In genomic region chr9:137606005-137606601, GRCh38 we compare ENCODE assay signal across 1 cellular context.
TF ChIP-seq lines count a peak whose summit lies in the region.

No MANE protein-coding gene starts in this region.

TF ChIP-seq in K562, 482 proteins besides CTCF, POLR2A, EP300 and RAD21:
- peak; percentile 44; the same call in 1 of the 2 replicates for TF ChIP-seq ELF1 (tag; IDR thresholded peaks at IDR 0.05)
- no peak for TF ChIP-seq ZNF384 (IDR thresholded peaks at IDR 0.05; ENCODE audit: low read depth, low read length)
- TF ChIP-seq CBX1 (IDR thresholded peaks at IDR 0.05; ENCODE audit: low read depth): peak; percentile 6; the same call in 1 of the 2 replicates
- TF ChIP-seq ZBTB7A (IDR thresholded peaks at IDR 0.05; ENCODE audit: borderline replicate concordance, control insufficient read depth, low read depth, low read length): peak; percentile 47; the same call in 1 of the 2 replicates
- no peak for TF ChIP-seq SPI1 (IDR thresholded peaks at IDR 0.05; ENCODE audit: borderline replicate concordance, low read depth, low read length)
- no peak for TF ChIP-seq TEAD2 (tag; IDR thresholded peaks at IDR 0.05)
- no peak for TF ChIP-seq PHB2 (IDR thresholded peaks at IDR 0.05; ENCODE audit: low read depth)
- TF ChIP-seq CXXC5 (CRISPR knock-in tag; IDR thresholded peaks at IDR 0.05): 0 out of 2 replicates have a peak, but pooled peaks have one; percentile 41
- no peak for TF ChIP-seq CBFA2T2 (conservative IDR thresholded peaks at IDR 0.05)
- TF ChIP-seq TAL1 (IDR thresholded peaks at IDR 0.05): no peak
- TF ChIP-seq, protein P1, sequence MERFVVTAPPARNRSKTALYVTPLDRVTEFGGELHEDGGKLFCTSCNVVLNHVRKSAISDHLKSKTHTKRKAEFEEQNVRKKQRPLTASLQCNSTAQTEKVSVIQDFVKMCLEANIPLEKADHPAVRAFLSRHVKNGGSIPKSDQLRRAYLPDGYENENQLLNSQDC (CRISPR knock-in tag; IDR thresholded peaks at IDR 0.05): no peak
- TF ChIP-seq SIN3A (IDR thresholded peaks at IDR 0.05; ENCODE audit: borderline replicate concordance in 2 of 2, control insufficient read depth in 1 of 2, low read depth in 2 of 2, low read length in 2 of 2): no peak
- TF ChIP-seq RBM15 (IDR thresholded peaks at IDR 0.05; ENCODE audit: insufficient read depth, low read length): no peak
- TF ChIP-seq, protein P2, sequence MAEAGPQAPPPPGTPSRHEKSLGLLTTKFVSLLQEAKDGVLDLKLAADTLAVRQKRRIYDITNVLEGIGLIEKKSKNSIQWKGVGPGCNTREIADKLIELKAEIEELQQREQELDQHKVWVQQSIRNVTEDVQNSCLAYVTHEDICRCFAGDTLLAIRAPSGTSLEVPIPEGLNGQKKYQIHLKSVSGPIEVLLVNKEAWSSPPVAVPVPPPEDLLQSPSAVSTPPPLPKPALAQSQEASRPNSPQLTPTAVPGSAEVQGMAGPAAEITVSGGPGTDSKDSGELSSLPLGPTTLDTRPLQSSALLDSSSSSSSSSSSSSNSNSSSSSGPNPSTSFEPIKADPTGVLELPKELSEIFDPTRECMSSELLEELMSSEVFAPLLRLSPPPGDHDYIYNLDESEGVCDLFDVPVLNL (CRISPR knock-in tag; IDR thresholded peaks at IDR 0.05; ENCODE audit: low read depth): no peak
- TF ChIP-seq, protein P3, sequence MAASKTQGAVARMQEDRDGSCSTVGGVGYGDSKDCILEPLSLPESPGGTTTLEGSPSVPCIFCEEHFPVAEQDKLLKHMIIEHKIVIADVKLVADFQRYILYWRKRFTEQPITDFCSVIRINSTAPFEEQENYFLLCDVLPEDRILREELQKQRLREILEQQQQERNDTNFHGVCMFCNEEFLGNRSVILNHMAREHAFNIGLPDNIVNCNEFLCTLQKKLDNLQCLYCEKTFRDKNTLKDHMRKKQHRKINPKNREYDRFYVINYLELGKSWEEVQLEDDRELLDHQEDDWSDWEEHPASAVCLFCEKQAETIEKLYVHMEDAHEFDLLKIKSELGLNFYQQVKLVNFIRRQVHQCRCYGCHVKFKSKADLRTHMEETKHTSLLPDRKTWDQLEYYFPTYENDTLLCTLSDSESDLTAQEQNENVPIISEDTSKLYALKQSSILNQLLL (CRISPR knock-in tag; IDR thresholded peaks at IDR 0.05; ENCODE audit: borderline replicate concordance): no peak
- no peak for TF ChIP-seq MCM5 (IDR thresholded peaks at IDR 0.05; ENCODE audit: low read depth)
- TF ChIP-seq CREBBP (IDR thresholded peaks at IDR 0.05; ENCODE audit: low read depth, low read length): no peak
- 0 out of 4 replicates have a peak, but pooled peaks of 1 of the 2 experiments have one; percentile 15 for TF ChIP-seq ZNF639 (CRISPR knock-in tag; conservative IDR thresholded peaks at IDR 0.05 in 1 of 2, IDR thresholded peaks at IDR 0.05 in 1 of 2)
- TF ChIP-seq, protein P4, sequence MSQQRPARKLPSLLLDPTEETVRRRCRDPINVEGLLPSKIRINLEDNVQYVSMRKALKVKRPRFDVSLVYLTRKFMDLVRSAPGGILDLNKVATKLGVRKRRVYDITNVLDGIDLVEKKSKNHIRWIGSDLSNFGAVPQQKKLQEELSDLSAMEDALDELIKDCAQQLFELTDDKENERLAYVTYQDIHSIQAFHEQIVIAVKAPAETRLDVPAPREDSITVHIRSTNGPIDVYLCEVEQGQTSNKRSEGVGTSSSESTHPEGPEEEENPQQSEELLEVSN (IDR thresholded peaks at IDR 0.05; ENCODE audit: borderline replicate concordance in 1 of 2, extremely low read depth in 1 of 2, insufficient read depth in 1 of 2, insufficient read length in 1 of 2, low read depth in 1 of 2, low read length in 1 of 2, poor library complexity in 1 of 2, severe bottlenecking in 1 of 2): peak in 1 of 2 experiments; percentile 43
- TF ChIP-seq GTF2E2 (tag; IDR thresholded peaks at IDR 0.05): 0 out of 2 replicates have a peak, but pooled peaks have one; percentile 45
- TF ChIP-seq ELF2 (CRISPR knock-in tag; IDR thresholded peaks at IDR 0.05): 0 out of 2 replicates have a peak, but pooled peaks have one; percentile 1
- TF ChIP-seq RBFOX2 (IDR thresholded peaks at IDR 0.05; ENCODE audit: low read depth, low read length): peak; percentile 6
- no peak for TF ChIP-seq NR2C2 (CRISPR knock-in tag; IDR thresholded peaks at IDR 0.05)
- TF ChIP-seq NR2C2 (tag; IDR thresholded peaks at IDR 0.05): 0 out of 2 replicates have a peak, but pooled peaks have one; percentile 15
- no peak for TF ChIP-seq SMARCC2 (IDR thresholded peaks at IDR 0.05; ENCODE audit: low read depth)
- TF ChIP-seq, protein P5, sequence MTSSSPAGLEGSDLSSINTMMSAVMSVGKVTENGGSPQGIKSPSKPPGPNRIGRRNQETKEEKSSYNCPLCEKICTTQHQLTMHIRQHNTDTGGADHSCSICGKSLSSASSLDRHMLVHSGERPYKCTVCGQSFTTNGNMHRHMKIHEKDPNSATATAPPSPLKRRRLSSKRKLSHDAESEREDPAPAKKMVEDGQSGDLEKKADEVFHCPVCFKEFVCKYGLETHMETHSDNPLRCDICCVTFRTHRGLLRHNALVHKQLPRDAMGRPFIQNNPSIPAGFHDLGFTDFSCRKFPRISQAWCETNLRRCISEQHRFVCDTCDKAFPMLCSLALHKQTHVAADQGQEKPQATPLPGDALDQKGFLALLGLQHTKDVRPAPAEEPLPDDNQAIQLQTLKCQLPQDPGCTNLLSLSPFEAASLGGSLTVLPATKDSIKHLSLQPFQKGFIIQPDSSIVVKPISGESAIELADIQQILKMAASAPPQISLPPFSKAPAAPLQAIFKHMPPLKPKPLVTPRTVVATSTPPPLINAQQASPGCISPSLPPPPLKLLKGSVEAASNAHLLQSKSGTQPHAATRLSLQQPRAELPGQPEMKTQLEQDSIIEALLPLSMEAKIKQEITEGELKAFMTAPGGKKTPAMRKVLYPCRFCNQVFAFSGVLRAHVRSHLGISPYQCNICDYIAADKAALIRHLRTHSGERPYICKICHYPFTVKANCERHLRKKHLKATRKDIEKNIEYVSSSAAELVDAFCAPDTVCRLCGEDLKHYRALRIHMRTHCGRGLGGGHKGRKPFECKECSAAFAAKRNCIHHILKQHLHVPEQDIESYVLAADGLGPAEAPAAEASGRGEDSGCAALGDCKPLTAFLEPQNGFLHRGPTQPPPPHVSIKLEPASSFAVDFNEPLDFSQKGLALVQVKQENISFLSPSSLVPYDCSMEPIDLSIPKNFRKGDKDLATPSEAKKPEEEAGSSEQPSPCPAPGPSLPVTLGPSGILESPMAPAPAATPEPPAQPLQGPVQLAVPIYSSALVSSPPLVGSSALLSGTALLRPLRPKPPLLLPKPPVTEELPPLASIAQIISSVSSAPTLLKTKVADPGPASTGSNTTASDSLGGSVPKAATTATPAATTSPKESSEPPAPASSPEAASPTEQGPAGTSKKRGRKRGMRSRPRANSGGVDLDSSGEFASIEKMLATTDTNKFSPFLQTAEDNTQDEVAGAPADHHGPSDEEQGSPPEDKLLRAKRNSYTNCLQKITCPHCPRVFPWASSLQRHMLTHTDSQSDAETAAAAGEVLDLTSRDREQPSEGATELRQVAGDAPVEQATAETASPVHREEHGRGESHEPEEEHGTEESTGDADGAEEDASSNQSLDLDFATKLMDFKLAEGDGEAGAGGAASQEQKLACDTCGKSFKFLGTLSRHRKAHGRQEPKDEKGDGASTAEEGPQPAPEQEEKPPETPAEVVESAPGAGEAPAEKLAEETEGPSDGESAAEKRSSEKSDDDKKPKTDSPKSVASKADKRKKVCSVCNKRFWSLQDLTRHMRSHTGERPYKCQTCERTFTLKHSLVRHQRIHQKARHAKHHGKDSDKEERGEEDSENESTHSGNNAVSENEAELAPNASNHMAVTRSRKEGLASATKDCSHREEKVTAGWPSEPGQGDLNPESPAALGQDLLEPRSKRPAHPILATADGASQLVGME (CRISPR knock-in tag; IDR thresholded peaks at IDR 0.05): no peak
- no peak for TF ChIP-seq RBM39 (optimal IDR thresholded peaks at IDR 0.05; ENCODE audit: low read depth, low read length)
- TF ChIP-seq MXD1 (CRISPR knock-in tag; IDR thresholded peaks at IDR 0.05; ENCODE audit: borderline replicate concordance, poor library complexity, severe bottlenecking): no peak
- TF ChIP-seq CTBP1 (IDR thresholded peaks at IDR 0.05; ENCODE audit: borderline replicate concordance): peak; percentile 47; the same call in 1 of the 2 replicates
- no peak for TF ChIP-seq LCOR (CRISPR knock-in tag; IDR thresholded peaks at IDR 0.05)
- TF ChIP-seq NFIX (CRISPR knock-in tag; IDR thresholded peaks at IDR 0.05; ENCODE audit: low read depth): no peak
- no peak for TF ChIP-seq TBP (optimal IDR thresholded peaks at IDR 0.05; ENCODE audit: low read depth, low read length)
- TF ChIP-seq, protein P6, sequence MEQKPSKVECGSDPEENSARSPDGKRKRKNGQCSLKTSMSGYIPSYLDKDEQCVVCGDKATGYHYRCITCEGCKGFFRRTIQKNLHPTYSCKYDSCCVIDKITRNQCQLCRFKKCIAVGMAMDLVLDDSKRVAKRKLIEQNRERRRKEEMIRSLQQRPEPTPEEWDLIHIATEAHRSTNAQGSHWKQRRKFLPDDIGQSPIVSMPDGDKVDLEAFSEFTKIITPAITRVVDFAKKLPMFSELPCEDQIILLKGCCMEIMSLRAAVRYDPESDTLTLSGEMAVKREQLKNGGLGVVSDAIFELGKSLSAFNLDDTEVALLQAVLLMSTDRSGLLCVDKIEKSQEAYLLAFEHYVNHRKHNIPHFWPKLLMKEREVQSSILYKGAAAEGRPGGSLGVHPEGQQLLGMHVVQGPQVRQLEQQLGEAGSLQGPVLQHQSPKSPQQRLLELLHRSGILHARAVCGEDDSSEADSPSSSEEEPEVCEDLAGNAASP (IDR thresholded peaks at IDR 0.05): no peak
- TF ChIP-seq KAT7 (CRISPR knock-in tag; IDR thresholded peaks at IDR 0.05; ENCODE audit: borderline replicate concordance): peak; percentile 82; the same call in 1 of the 2 replicates
- peak; percentile 56; the same call in 1 of the 2 replicates for TF ChIP-seq L3MBTL2 (IDR thresholded peaks at IDR 0.05)
- peak; percentile 2 for TF ChIP-seq CHD1 (IDR thresholded peaks at IDR 0.05; ENCODE audit: low read length)
- TF ChIP-seq SAP30 (IDR thresholded peaks at IDR 0.05; ENCODE audit: borderline replicate concordance, insufficient read depth, low read depth, low read length, poor library complexity, severe bottlenecking): peak; percentile 36
- peak in 1 of 2 experiments; percentile 79; a peak in 2 of 4 replicates for TF ChIP-seq NRF1 (conservative IDR thresholded peaks at IDR 0.05 in 1 of 2, IDR thresholded peaks at IDR 0.05 in 1 of 2)
- TF ChIP-seq RB1 (IDR thresholded peaks at IDR 0.05; ENCODE audit: low read depth): 0 out of 2 replicates have a peak, but pooled peaks have one; percentile 17
- no peak for TF ChIP-seq LARP7 (IDR thresholded peaks at IDR 0.05)
- TF ChIP-seq KLF1 (tag; IDR thresholded peaks at IDR 0.05): 0 out of 2 replicates have a peak, but pooled peaks have one; percentile 45
- TF ChIP-seq, protein P7, sequence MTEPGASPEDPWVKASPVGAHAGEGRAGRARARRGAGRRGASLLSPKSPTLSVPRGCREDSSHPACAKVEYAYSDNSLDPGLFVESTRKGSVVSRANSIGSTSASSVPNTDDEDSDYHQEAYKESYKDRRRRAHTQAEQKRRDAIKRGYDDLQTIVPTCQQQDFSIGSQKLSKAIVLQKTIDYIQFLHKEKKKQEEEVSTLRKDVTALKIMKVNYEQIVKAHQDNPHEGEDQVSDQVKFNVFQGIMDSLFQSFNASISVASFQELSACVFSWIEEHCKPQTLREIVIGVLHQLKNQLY (CRISPR knock-in tag; conservative IDR thresholded peaks at IDR 0.05): 0 out of 4 replicates have a peak, but pooled peaks of 1 of the 2 experiments have one; percentile 15
- TF ChIP-seq MAZ (CRISPR knock-in tag; conservative IDR thresholded peaks at IDR 0.05 in 1 of 2, IDR thresholded peaks at IDR 0.05 in 1 of 2): peak in 1 of 2 experiments; percentile 23; a peak in 1 of 4 replicates
- TF ChIP-seq ZNF12 (CRISPR knock-in tag; IDR thresholded peaks at IDR 0.05): no peak
- TF ChIP-seq ZBTB1 (CRISPR knock-in tag; IDR thresholded peaks at IDR 0.05; ENCODE audit: borderline replicate concordance, low read depth): 0 out of 2 replicates have a peak, but pooled peaks have one; percentile 38
- no peak for TF ChIP-seq TCF7 (IDR thresholded peaks at IDR 0.05; ENCODE audit: borderline replicate concordance)
- peak; percentile 4 to 51; a peak in 2 of 4 replicates for TF ChIP-seq UBTF (IDR thresholded peaks at IDR 0.05; ENCODE audit: borderline replicate concordance in 1 of 2, low read depth in 2 of 2, low read length in 2 of 2)
- peak; percentile 38 for TF ChIP-seq RBBP5 (IDR thresholded peaks at IDR 0.05; ENCODE audit: borderline replicate concordance, insufficient read depth, low read length, poor library complexity, severe bottlenecking)
TF ChIP-seq in K562: peak in this region for 23.
